Comparison of ENCODE assay signal across 8 cellular contexts in the genomic region with DNA sequence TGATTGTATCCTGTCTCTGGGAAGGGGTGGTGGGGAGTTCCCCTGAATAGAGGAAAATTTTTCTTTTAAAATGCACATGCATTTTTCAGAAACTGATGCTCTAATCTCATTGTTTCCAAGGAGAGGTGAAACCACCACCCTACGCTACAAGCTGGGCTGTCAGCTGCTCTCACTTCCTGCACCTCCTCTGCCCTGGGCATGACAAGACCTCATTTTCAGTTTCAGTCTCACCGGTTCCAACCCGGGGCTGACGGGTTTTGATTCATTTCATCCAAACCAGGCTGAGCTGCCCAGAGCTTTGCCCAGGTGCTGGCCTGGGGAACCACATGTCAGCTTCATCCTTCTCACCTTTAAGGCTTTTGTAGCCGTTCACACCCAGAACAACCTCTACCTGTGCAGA.
DNase-seq lines count a peak whose midpoint lies in the region; ATAC-seq lines count a peak whose summit lies in the region.

No MANE protein-coding gene starts in this region.

- H3K4me3 Mint-ChIP-seq in activated naive CD4-positive, alpha-beta T cell treated with anti-CD3 and anti-CD28 coated beads, Interleukin-2, amount 50 U/mL, for 24 hours, result no peak overlapping the region
- H3K4me3 Mint-ChIP-seq in stimulated activated memory B cell treated with anti-CD40 and anti-IgM and Interleukin-4, amounts not matched to agents 10 μg/mL and 1 μg/mL and 100 μg/mL, for 72 hours, result peak overlapping the region; percentile 59

- peak; percentile 96 for ATAC-seq in HG03432 (IDR thresholded peaks at IDR 0.05; ENCODE audit: unreplicated experiment)
- ATAC-seq in stimulated activated memory B cell treated with anti-CD40 and anti-IgM and Interleukin-4, amounts not matched to agents 10 μg/mL and 1 μg/mL and 100 μg/mL, for 72 hours, result peak; percentile 97

- peaks cover 9% of the 10 kb centered on the region for H3K27me3 Mint-ChIP-seq in activated naive CD4-positive, alpha-beta T cell treated with anti-CD3 and anti-CD28 coated beads, Interleukin-2, amount 50 U/mL, for 24 hours
- peaks cover 26% of the 10 kb centered on the region for H3K27me3 Mint-ChIP-seq in stimulated activated memory B cell treated with anti-CD40 and anti-IgM and Interleukin-4, amounts not matched to agents 10 μg/mL and 1 μg/mL and 100 μg/mL, for 72 hours

- DNase-seq in activated T-cell treated with anti-CD3 and anti-CD28 coated beads for 24 hours (ENCODE audit: low read depth) (peak; percentile 48), activated T-cell treated with anti-CD3 and anti-CD28 coated beads for 4 hours (no peak), activated gamma-delta T cell (lab: John Stamatoyannopoulos, UW) (no peak), NCI-H1105 treated with DMSO at 0.1 percent for 48 hours (lab: John Stamatoyannopoulos, UW) (no peak), AG08396 (ENCODE audit: low spot score) (no peak)

- no peaks in the 10 kb centered on the region for H3K36me3 Mint-ChIP-seq in activated naive CD4-positive, alpha-beta T cell treated with anti-CD3 and anti-CD28 coated beads, Interleukin-2, amount 50 U/mL, for 24 hours
- H3K36me3 Mint-ChIP-seq in stimulated activated memory B cell treated with anti-CD40 and anti-IgM and Interleukin-4, amounts not matched to agents 10 μg/mL and 1 μg/mL and 100 μg/mL, for 72 hours, result no peaks in the 10 kb centered on the region

- H3K4me1 Mint-ChIP-seq in activated naive CD4-positive, alpha-beta T cell treated with anti-CD3 and anti-CD28 coated beads, Interleukin-2, amount 50 U/mL, for 24 hours, result peaks cover 12% of the 10 kb centered on the region
- H3K4me1 Mint-ChIP-seq in stimulated activated memory B cell treated with anti-CD40 and anti-IgM and Interleukin-4, amounts not matched to agents 10 μg/mL and 1 μg/mL and 100 μg/mL, for 72 hours, result peaks cover 14% of the 10 kb centered on the region

- H3K9me3 Mint-ChIP-seq in activated naive CD4-positive, alpha-beta T cell treated with anti-CD3 and anti-CD28 coated beads, Interleukin-2, amount 50 U/mL, for 24 hours, result no peaks in the 10 kb centered on the region
- peaks cover 3% of the 10 kb centered on the region for H3K9me3 Mint-ChIP-seq in stimulated activated memory B cell treated with anti-CD40 and anti-IgM and Interleukin-4, amounts not matched to agents 10 μg/mL and 1 μg/mL and 100 μg/mL, for 72 hours

- peak overlapping the region; percentile 24 for H3K27ac Mint-ChIP-seq in activated naive CD4-positive, alpha-beta T cell treated with anti-CD3 and anti-CD28 coated beads, Interleukin-2, amount 50 U/mL, for 24 hours
- H3K27ac Mint-ChIP-seq in stimulated activated memory B cell treated with anti-CD40 and anti-IgM and Interleukin-4, amounts not matched to agents 10 μg/mL and 1 μg/mL and 100 μg/mL, for 72 hours, result peak overlapping the region; percentile 72
